ENCODE assay signal across 11 cellular contexts in the genomic region with DNA sequence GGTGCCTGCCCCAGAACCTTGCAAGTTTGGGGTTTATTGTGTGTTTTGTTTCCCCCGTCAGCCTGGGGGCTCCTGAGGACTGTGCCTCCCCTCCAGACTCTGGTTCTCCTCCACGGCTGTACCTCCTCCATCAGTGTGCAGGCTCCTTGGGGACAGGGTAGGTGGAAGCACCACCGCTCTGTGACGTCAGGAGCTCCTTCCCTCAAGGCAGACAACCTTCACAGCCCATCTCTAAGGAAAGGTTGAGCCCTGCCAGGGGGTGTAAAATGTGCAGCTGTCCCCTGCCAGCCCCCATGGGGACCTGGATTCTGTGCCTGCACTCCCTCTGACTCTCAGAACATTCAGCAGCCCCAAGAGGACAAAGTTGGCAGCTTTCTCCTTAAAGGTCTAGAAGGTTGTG. TPM values are rescaled to one million over a fixed set of nuclear protein-coding genes. Genes with fewer than 3 reads are reported as not detected.
DNase-seq lines count a peak whose midpoint lies in the region; ATAC-seq and TF ChIP-seq lines count a peak whose summit lies in the region.
"Had no signal": no experiment of that assay in that cellular context is flagged by ENCODE, and none has a peak within 500 bp of the region (broad histone marks: within the 10 kb centered on the region; RNA-seq: fewer than 3 reads in every experiment).

No MANE protein-coding gene starts in this region.

- H3K4me1 ChIP-seq in right lobe of liver: peaks cover 0 to 6% (median 0%) of the 10 kb centered on the region in 4 donors
- H3K4me1 ChIP-seq in skeletal muscle tissue (ENCODE audit: control insufficient read depth in 3 of 3, insufficient read depth in 3 of 3, low read length in 3 of 3): peaks cover 62 to 85% (median 74%) of the 10 kb centered on the region in 3 donors

- H3K27ac ChIP-seq in dorsolateral prefrontal cortex (peak overlapping the region in 53 of 59 donors; percentile 11 to 94 (median 70)), right lobe of liver (peak overlapping the region in 2 of 3 donors; percentile 40 to 47), skeletal muscle tissue (ENCODE audit: low read depth, low read length) (peak overlapping the region; percentile 99)

- H3K9me3 ChIP-seq in right lobe of liver (no peaks in the 10 kb centered on the region), skeletal muscle tissue (ENCODE audit: control insufficient read depth in 3 of 3, low read length in 3 of 3) (no peaks in the 10 kb centered on the region)

- ATAC-seq in right lobe of liver: no peak
- no peak for ATAC-seq in GM18907 (IDR thresholded peaks at IDR 0.05; ENCODE audit: unreplicated experiment)

- H3K9ac ChIP-seq in skeletal muscle tissue (ENCODE audit: low read depth in 1 of 3, low read length in 3 of 3): peak overlapping the region; percentile 92 to 100 (median 98)

- WGBS in right lobe of liver (ENCODE audit: insufficient coverage, low coverage, low lambda C conversion rate, missing lambda C conversion rate): 0% methylated on average over 1 of the region's 4 CpGs

- TF ChIP-seq POLR2A in right lobe of liver (IDR thresholded peaks at IDR 0.05): no peak

- H3K36me3 ChIP-seq in right lobe of liver (no peaks in the 10 kb centered on the region), skeletal muscle tissue (ENCODE audit: control insufficient read depth in 3 of 3, insufficient read depth in 3 of 3, low read length in 3 of 3) (peaks cover 0 to 17% (median 5%) of the 10 kb centered on the region in 3 donors)

- intact Hi-C loops in dorsolateral prefrontal cortex (cut with DNase I): no loop called here
- intact Hi-C loops in right lobe of liver (cut with DNase I): no loop called here

- DNase-seq in GM03348 (ENCODE audit: low spot score) (peak; percentile 45), dorsolateral prefrontal cortex (no peak), right lobe of liver (no peak), kidney glomerular epithelial cell (lab: John Stamatoyannopoulos, UW) (no peak)
- no peak for DNase-seq in activated CD8-positive, alpha-beta memory T cell treated with anti-CD3 and anti-CD28 coated beads, Interleukin-2, amount 50 U/mL, for 4 hours
- DNase-seq in stimulated activated CD4-positive, alpha-beta T cell treated with anti-CD3 and anti-CD28 coated beads, Interleukin-1b, Interleukin-23, amount 100 ng/mL, for 48 hours: no peak
- DNase-seq: Karpas-422, NCI-H2171 treated with DMSO at 0.1 percent for 48 hours had no signal

- TF ChIP-seq CTCF in dorsolateral prefrontal cortex (IDR thresholded peaks at IDR 0.05 in 54 of 56, conservative IDR thresholded peaks at IDR 0.05 in 2 of 56; ENCODE audit: low read depth in 1 of 56, partially characterized antibody in 56 of 56) (no peak), right lobe of liver (IDR thresholded peaks at IDR 0.05) (no peak)

- H3K4me3 ChIP-seq in dorsolateral prefrontal cortex (peak overlapping the region in 11 of 59 donors; percentile 8 to 40 (median 21)), right lobe of liver (no peak overlapping the region), skeletal muscle tissue (ENCODE audit: low read length in 3 of 3) (peak overlapping the region; percentile 79 to 94 (median 89))

- H3K27me3 ChIP-seq in dorsolateral prefrontal cortex: peaks cover 0 to 3% (median 0%) of the 10 kb centered on the region in 45 donors
- H3K27me3 ChIP-seq in right lobe of liver: no peaks in the 10 kb centered on the region
- H3K27me3 ChIP-seq in skeletal muscle tissue (ENCODE audit: control insufficient read depth in 3 of 3, insufficient read depth in 3 of 3, low read length in 3 of 3): no peaks in the 10 kb centered on the region

RNA-seq across cellular contexts. Expression of gene HSPB7, which starts 0.5 kb away (rescaled TPM):
- total RNA-seq in dorsolateral prefrontal cortex (10 to 100 TPM in 2 of 120 experiments, 1 to 10 TPM in 107, under 1 TPM in 11; 0.34 to 16.8 (median 2.1) TPM), right lobe of liver (1 to 10 TPM in 4 of 6 experiments, under 1 TPM in 2; 0.54 to 2.0 (median 1.2) TPM), skeletal muscle tissue (5.7 TPM)

RNA-seq across cellular contexts. Expression of gene CLCNKA, which starts 3.5 kb away (rescaled TPM):
- total RNA-seq in dorsolateral prefrontal cortex: 1 to 10 TPM in 15 of 120 experiments, under 1 TPM in 42, not detected in 63; 0.16 to 2.5 (median 0.66) TPM
- under 1 TPM in 2 of 6 experiments, not detected in 4; 0.43 to 0.47 TPM for total RNA-seq in right lobe of liver
- under 0.01 TPM for total RNA-seq in skeletal muscle tissue

RNA-seq across cellular contexts. Expression of gene SRARP, which starts 14.3 kb away (rescaled TPM):
- 10 to 100 TPM in 12 of 120 experiments, 1 to 10 TPM in 108; 2.1 to 17.6 (median 5.9) TPM for total RNA-seq in dorsolateral prefrontal cortex
- not detected for total RNA-seq in right lobe of liver
- not detected for total RNA-seq in skeletal muscle tissue
- total RNA-seq: ureter had no signal

RNA-seq across cellular contexts. Expression of gene CLCNKB, which starts 25.3 kb away (rescaled TPM):
- total RNA-seq in dorsolateral prefrontal cortex (under 1 TPM in 27 of 120 experiments, not detected in 93; 0.21 to 0.98 (median 0.29) TPM), right lobe of liver (not detected), skeletal muscle tissue (not detected)

RNA-seq across cellular contexts. Expression of gene ZBTB17, which starts 42.4 kb away (rescaled TPM):
- total RNA-seq in dorsolateral prefrontal cortex (10 to 100 TPM; 29.3 to 71.4 (median 45.9) TPM), right lobe of liver (10 to 100 TPM in 4 of 6 experiments, 1 to 10 TPM in 2; 9.2 to 13.3 (median 11.0) TPM), skeletal muscle tissue (23.5 TPM)

Comparison
In these comparisons a context has a peak if more than half of its experiments do, and no peak if none do; other contexts are left out.
1. H3K27ac ChIP-seq: peak in every context shown above with its lines; median percentile 99 in skeletal muscle tissue; 70 in dorsolateral prefrontal cortex; 44 in right lobe of liver.
2. H3K4me3 ChIP-seq: peak in skeletal muscle tissue (3 of 3); none in right lobe of liver (0 of 3).